ENCODE assay signal across 2 cellular contexts in the genomic region with DNA sequence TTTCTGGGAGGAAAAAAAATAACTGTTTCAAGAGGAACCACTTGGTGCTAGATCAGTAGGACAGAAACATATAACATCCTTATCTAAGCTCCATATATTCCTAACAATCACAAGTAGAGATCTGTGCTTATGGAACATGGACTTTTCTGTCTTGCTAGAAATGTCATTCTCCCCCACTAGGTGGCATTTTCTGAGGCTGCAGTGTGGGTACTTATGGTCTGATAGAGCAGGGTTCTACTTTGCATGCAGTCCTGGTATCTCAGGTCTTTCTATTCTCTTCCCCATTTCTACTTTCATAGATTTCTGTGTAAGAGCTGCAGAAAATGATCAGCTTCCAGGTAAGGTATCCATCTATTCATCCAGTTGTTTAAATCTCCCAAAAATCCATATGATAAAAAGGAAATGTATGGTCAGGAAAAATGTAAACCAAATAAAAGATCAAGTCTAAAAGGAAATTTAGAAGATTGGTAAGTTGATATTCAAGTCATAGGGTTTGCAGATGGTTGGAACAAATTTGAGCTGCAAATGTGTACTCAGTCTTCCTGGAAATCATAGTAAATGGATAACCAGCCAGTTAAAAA.
TF ChIP-seq lines count a peak whose summit lies in the region.

No MANE protein-coding gene starts in this region.

TF ChIP-seq in K562, 482 proteins besides CTCF, POLR2A, EP300 and RAD21 (continues in another document):
- no peak for TF ChIP-seq SIN3A (IDR thresholded peaks at IDR 0.05; ENCODE audit: borderline replicate concordance in 2 of 2, control insufficient read depth in 1 of 2, low read depth in 2 of 2, low read length in 2 of 2)
- TF ChIP-seq, protein P1, sequence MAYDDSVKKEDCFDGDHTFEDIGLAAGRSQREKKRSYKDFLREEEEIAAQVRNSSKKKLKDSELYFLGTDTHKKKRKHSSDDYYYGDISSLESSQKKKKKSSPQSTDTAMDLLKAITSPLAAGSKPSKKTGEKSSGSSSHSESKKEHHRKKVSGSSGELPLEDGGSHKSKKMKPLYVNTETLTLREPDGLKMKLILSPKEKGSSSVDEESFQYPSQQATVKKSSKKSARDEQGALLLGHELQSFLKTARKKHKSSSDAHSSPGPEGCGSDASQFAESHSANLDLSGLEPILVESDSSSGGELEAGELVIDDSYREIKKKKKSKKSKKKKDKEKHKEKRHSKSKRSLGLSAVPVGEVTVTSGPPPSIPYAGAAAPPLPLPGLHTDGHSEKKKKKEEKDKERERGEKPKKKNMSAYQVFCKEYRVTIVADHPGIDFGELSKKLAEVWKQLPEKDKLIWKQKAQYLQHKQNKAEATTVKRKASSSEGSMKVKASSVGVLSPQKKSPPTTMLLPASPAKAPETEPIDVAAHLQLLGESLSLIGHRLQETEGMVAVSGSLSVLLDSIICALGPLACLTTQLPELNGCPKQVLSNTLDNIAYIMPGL (CRISPR knock-in tag; IDR thresholded peaks at IDR 0.05), result no peak
- TF ChIP-seq DNMT1 (IDR thresholded peaks at IDR 0.05), result no peak
- peak; percentile 33; the same call in 1 of the 2 replicates for TF ChIP-seq JUND (IDR thresholded peaks at IDR 0.05; ENCODE audit: borderline replicate concordance, low read depth, low read length)
- peak; percentile 20; the same call in 1 of the 3 replicates for TF ChIP-seq JUND (tag; IDR thresholded peaks at IDR 0.05; ENCODE audit: borderline replicate concordance, low read depth, low read length)
- TF ChIP-seq SMC3 (conservative IDR thresholded peaks at IDR 0.05; ENCODE audit: insufficient read depth, low read depth, low read length), result peak; percentile 41; the same call in 1 of the 2 replicates
- TF ChIP-seq, protein P2, sequence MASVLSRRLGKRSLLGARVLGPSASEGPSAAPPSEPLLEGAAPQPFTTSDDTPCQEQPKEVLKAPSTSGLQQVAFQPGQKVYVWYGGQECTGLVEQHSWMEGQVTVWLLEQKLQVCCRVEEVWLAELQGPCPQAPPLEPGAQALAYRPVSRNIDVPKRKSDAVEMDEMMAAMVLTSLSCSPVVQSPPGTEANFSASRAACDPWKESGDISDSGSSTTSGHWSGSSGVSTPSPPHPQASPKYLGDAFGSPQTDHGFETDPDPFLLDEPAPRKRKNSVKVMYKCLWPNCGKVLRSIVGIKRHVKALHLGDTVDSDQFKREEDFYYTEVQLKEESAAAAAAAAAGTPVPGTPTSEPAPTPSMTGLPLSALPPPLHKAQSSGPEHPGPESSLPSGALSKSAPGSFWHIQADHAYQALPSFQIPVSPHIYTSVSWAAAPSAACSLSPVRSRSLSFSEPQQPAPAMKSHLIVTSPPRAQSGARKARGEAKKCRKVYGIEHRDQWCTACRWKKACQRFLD (CRISPR knock-in tag; IDR thresholded peaks at IDR 0.05), result no peak
- TF ChIP-seq, protein P3, sequence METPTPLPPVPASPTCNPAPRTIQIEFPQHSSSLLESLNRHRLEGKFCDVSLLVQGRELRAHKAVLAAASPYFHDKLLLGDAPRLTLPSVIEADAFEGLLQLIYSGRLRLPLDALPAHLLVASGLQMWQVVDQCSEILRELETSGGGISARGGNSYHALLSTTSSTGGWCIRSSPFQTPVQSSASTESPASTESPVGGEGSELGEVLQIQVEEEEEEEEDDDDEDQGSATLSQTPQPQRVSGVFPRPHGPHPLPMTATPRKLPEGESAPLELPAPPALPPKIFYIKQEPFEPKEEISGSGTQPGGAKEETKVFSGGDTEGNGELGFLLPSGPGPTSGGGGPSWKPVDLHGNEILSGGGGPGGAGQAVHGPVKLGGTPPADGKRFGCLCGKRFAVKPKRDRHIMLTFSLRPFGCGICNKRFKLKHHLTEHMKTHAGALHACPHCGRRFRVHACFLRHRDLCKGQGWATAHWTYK (CRISPR knock-in tag; IDR thresholded peaks at IDR 0.05), result no peak; the same call in 1 of the 2 replicates
- no peak for TF ChIP-seq NR2C2 (CRISPR knock-in tag; IDR thresholded peaks at IDR 0.05)
- TF ChIP-seq NR2C2 (tag; IDR thresholded peaks at IDR 0.05), result no peak
- no peak for TF ChIP-seq SETDB1 (IDR thresholded peaks at IDR 0.05; ENCODE audit: low read length)
- TF ChIP-seq ZSCAN29 (IDR thresholded peaks at IDR 0.05), result no peak
- TF ChIP-seq CHD1 (IDR thresholded peaks at IDR 0.05; ENCODE audit: low read length), result no peak
- TF ChIP-seq BRD4 (IDR thresholded peaks at IDR 0.05), result no peak
- TF ChIP-seq RBM34 (IDR thresholded peaks at IDR 0.05; ENCODE audit: borderline replicate concordance, insufficient read depth, low read length), result no peak
- TF ChIP-seq, protein P4, sequence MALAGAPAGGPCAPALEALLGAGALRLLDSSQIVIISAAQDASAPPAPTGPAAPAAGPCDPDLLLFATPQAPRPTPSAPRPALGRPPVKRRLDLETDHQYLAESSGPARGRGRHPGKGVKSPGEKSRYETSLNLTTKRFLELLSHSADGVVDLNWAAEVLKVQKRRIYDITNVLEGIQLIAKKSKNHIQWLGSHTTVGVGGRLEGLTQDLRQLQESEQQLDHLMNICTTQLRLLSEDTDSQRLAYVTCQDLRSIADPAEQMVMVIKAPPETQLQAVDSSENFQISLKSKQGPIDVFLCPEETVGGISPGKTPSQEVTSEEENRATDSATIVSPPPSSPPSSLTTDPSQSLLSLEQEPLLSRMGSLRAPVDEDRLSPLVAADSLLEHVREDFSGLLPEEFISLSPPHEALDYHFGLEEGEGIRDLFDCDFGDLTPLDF (CRISPR knock-in tag; IDR thresholded peaks at IDR 0.05), result no peak
- no peak for TF ChIP-seq ZNF174 (CRISPR knock-in tag; IDR thresholded peaks at IDR 0.05)
- TF ChIP-seq, protein P5, sequence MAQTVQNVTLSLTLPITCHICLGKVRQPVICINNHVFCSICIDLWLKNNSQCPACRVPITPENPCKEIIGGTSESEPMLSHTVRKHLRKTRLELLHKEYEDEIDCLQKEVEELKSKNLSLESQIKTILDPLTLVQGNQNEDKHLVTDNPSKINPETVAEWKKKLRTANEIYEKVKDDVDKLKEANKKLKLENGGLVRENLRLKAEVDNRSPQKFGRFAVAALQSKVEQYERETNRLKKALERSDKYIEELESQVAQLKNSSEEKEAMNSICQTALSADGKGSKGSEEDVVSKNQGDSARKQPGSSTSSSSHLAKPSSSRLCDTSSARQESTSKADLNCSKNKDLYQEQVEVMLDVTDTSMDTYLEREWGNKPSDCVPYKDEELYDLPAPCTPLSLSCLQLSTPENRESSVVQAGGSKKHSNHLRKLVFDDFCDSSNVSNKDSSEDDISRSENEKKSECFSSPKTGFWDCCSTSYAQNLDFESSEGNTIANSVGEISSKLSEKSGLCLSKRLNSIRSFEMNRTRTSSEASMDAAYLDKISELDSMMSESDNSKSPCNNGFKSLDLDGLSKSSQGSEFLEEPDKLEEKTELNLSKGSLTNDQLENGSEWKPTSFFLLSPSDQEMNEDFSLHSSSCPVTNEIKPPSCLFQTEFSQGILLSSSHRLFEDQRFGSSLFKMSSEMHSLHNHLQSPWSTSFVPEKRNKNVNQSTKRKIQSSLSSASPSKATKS (CRISPR knock-in tag; IDR thresholded peaks at IDR 0.05), result no peak
- no peak for TF ChIP-seq ZNF551 (CRISPR knock-in tag; IDR thresholded peaks at IDR 0.05)
- TF ChIP-seq TEAD4 (IDR thresholded peaks at IDR 0.05; ENCODE audit: low read length), result peak; percentile 30; the same call in 1 of the 2 replicates
- no peak for TF ChIP-seq TEAD4 (CRISPR knock-in tag; IDR thresholded peaks at IDR 0.05; ENCODE audit: borderline replicate concordance)
- no peak for TF ChIP-seq TSC22D4 (tag; IDR thresholded peaks at IDR 0.05)
- no peak for TF ChIP-seq MIER1 (IDR thresholded peaks at IDR 0.05; ENCODE audit: low read depth)
- no peak for TF ChIP-seq MAFF (IDR thresholded peaks at IDR 0.05; ENCODE audit: low read length)
- no peak for TF ChIP-seq TRIM28 (IDR thresholded peaks at IDR 0.05)
- TF ChIP-seq SMARCE1 (IDR thresholded peaks at IDR 0.05), result no peak

TF ChIP-seq in HepG2, 621 proteins besides CTCF, POLR2A, EP300 and RAD21 (continues in another document):
- TF ChIP-seq HBP1 (CRISPR knock-in tag; IDR thresholded peaks at IDR 0.05; ENCODE audit: low read depth) (no peak), GATAD2A (CRISPR knock-in tag; IDR thresholded peaks at IDR 0.05) (peak; percentile 62; the same call in 1 of the 2 replicates), SAP130 (CRISPR knock-in tag; IDR thresholded peaks at IDR 0.05; ENCODE audit: low read depth) (peak; percentile 74), ZKSCAN1 (IDR thresholded peaks at IDR 0.05; ENCODE audit: low read length) (no peak), NCOA2 (CRISPR knock-in tag; IDR thresholded peaks at IDR 0.05) (peak; percentile 24; the same call in 1 of the 2 replicates), ZNF30 (CRISPR knock-in tag; IDR thresholded peaks at IDR 0.05) (no peak), E2F2 (CRISPR knock-in tag; IDR thresholded peaks at IDR 0.05; ENCODE audit: borderline replicate concordance) (no peak), FOXP1 (IDR thresholded peaks at IDR 0.05) (no peak), FOXP1 (CRISPR knock-in tag; IDR thresholded peaks at IDR 0.05) (no peak), DR1 (CRISPR knock-in tag; IDR thresholded peaks at IDR 0.05) (no peak), KLF13 (CRISPR knock-in tag; IDR thresholded peaks at IDR 0.05) (no peak), ZNF737 (CRISPR knock-in tag; IDR thresholded peaks at IDR 0.05; ENCODE audit: borderline replicate concordance) (no peak), ZNF17 (CRISPR knock-in tag; IDR thresholded peaks at IDR 0.05) (no peak), SPEN (CRISPR knock-in tag; IDR thresholded peaks at IDR 0.05; ENCODE audit: low read depth) (no peak), ZSCAN29 (CRISPR knock-in tag; conservative IDR thresholded peaks at IDR 0.05) (no peak), TRAFD1 (CRISPR knock-in tag; IDR thresholded peaks at IDR 0.05; ENCODE audit: borderline replicate concordance) (no peak), AHR (CRISPR knock-in tag; IDR thresholded peaks at IDR 0.05) (no peak), SIN3A (IDR thresholded peaks at IDR 0.05; ENCODE audit: borderline replicate concordance, low read depth, low read length) (0 out of 2 replicates have a peak, but pooled peaks have one; percentile 45), ZNF121 (CRISPR knock-in tag; IDR thresholded peaks at IDR 0.05) (no peak), GLMP (CRISPR knock-in tag; IDR thresholded peaks at IDR 0.05; ENCODE audit: borderline replicate concordance) (no peak), NPAS2 (CRISPR knock-in tag; IDR thresholded peaks at IDR 0.05; ENCODE audit: borderline replicate concordance) (no peak), THAP11 (CRISPR knock-in tag; IDR thresholded peaks at IDR 0.05) (peak; percentile 71), ZSCAN31 (CRISPR knock-in tag; IDR thresholded peaks at IDR 0.05; ENCODE audit: low read depth) (no peak), REPIN1 (CRISPR knock-in tag; IDR thresholded peaks at IDR 0.05; ENCODE audit: borderline replicate concordance, low read depth) (no peak), MIXL1 (CRISPR knock-in tag; IDR thresholded peaks at IDR 0.05) (0 out of 2 replicates have a peak, but pooled peaks have one; percentile 10)
- TF ChIP-seq, protein P6, sequence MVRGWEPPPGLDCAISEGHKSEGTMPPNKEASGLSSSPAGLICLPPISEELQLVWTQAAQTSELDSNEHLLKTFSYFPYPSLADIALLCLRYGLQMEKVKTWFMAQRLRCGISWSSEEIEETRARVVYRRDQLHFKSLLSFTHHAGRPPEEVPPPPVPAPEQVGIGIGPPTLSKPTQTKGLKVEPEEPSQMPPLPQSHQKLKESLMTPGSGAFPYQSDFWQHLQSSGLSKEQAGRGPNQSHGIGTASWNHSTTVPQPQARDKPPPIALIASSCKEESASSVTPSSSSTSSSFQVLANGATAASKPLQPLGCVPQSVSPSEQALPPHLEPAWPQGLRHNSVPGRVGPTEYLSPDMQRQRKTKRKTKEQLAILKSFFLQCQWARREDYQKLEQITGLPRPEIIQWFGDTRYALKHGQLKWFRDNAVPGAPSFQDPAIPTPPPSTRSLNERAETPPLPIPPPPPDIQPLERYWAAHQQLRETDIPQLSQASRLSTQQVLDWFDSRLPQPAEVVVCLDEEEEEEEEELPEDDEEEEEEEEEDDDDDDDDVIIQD (CRISPR knock-in tag; IDR thresholded peaks at IDR 0.05; ENCODE audit: low read depth), result 0 out of 2 replicates have a peak, but pooled peaks have one; percentile 51
